ENCODE assay signal across 20 cellular contexts in the genomic region with DNA sequence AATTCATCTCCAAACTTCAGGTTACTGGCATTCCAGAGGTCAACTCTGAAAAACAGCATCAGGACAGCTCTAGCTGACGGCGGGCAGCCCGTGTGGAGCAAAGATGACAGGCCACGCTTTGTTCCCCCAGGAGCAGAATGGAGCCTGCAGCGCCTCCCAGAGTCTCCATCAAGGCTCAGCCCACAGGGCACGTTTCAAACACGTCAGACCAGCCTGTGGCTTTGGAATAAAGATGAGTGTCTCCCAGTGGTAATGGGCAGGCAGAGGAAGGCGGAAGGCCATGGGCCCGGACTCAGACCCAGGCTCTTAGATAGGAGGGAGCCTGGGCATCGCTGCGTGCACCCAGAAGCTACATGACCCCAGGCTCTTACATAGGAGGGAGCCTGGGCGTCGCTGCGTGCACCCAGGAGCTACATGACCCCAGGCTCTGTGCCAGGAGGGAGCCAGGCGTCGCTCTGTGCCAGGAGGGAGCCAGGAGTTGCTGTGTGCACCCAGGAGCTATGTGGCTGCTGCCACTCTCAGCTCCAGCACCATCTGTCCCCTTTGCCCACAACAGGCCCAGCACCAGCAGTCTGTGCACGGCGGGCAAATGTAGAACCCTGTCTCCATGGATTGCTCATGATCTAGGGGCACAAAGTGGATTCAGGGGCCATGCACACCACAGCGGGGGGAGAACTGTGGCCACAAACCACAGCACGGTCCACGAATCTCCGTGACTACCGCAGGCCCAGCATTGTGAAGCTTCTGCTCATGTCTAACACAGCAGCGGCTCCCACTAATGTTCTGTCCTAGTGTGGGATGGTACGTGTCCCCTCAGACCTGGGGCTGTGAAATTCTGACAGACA. TPM values are rescaled to one million over a fixed set of nuclear protein-coding genes. Genes with fewer than 3 reads are reported as not detected.
DNase-seq lines count a peak whose midpoint lies in the region; ATAC-seq and TF ChIP-seq lines count a peak whose summit lies in the region.
"Had no signal": no experiment of that assay in that cellular context is flagged by ENCODE, and none has a peak within 500 bp of the region (broad histone marks: within the 10 kb centered on the region; RNA-seq: fewer than 3 reads in every experiment).

No MANE protein-coding gene starts in this region.

- TF ChIP-seq CTCF in endodermal cell (conservative IDR thresholded peaks at IDR 0.05), result peak; percentile 14
- TF ChIP-seq CTCF in thyroid gland (IDR thresholded peaks at IDR 0.05), result no peak

- H3K27me3 Mint-ChIP-seq in endodermal cell (ENCODE audit: insufficient read depth), result no peaks in the 10 kb centered on the region

- no peak for ATAC-seq in HG03045 (IDR thresholded peaks at IDR 0.05; ENCODE audit: unreplicated experiment)

- no peak for TF ChIP-seq POLR2A in thyroid gland (IDR thresholded peaks at IDR 0.05)

- no peaks in the 10 kb centered on the region for H3K9me3 Mint-ChIP-seq in endodermal cell

- no peak overlapping the region for H3K9ac ChIP-seq in endodermal cell (ENCODE audit: extremely low read depth, low read length, poor library complexity, severe bottlenecking)

- intact Hi-C loops in thyroid gland (cut with DNase I), result no loop called here

- no peaks in the 10 kb centered on the region for H3K9me3 ChIP-seq in endodermal cell (ENCODE audit: control insufficient read depth, low read length)
- no peaks in the 10 kb centered on the region for H3K9me3 ChIP-seq in thyroid gland
- H3K9me3 ChIP-seq: ovary, transverse colon had no signal

- no peak overlapping the region for H3K4me3 ChIP-seq in endodermal cell (ENCODE audit: low read length)
- no peak overlapping the region for H3K4me3 ChIP-seq in thyroid gland (replicated peaks in 1 of 3)
- H3K4me3 ChIP-seq: cardiac muscle cell, ovary, skin epidermis, transverse colon had no signal

- H3K36me3 ChIP-seq in endodermal cell (ENCODE audit: control insufficient read depth, insufficient read depth, low read length) (no peaks in the 10 kb centered on the region), thyroid gland (peaks cover 0 to 14% of the 10 kb centered on the region in 2 donors)
- H3K36me3 ChIP-seq: cardiac muscle cell, ovary, transverse colon had no signal

- peak overlapping the region; percentile 2 for H3K27ac Mint-ChIP-seq in endodermal cell

- H3K27me3 ChIP-seq in endodermal cell (ENCODE audit: control insufficient read depth, insufficient read depth, low read length, poor library complexity, severe bottlenecking) (no peaks in the 10 kb centered on the region), thyroid gland (no peaks in the 10 kb centered on the region)
- H3K27me3 ChIP-seq: cardiac muscle cell, ovary, transverse colon had no signal

- peaks cover 15% of the 10 kb centered on the region for H3K36me3 Mint-ChIP-seq in endodermal cell (ENCODE audit: low read depth)

- DNase-seq in NCI-H2107 treated with DMSO at 0.1 percent for 48 hours (lab: John Stamatoyannopoulos, UW; ENCODE audit: unreplicated experiment) (peak; percentile 83), NCI-H2107 (lab: John Stamatoyannopoulos, UW) (no peak), NCI-H1694 treated with DMSO at 0.1 percent for 48 hours (lab: John Stamatoyannopoulos, UW) (peak; percentile 95), endodermal cell (no peak), occipital lobe (lab: John Stamatoyannopoulos, UW) (peak; percentile 31), iPS-NIHi7 (ENCODE audit: extremely low spot score) (no peak), thyroid gland (no peak)
- DNase-seq: 8988T; activated T-cell treated with anti-CD3 and anti-CD28 coated beads, Interleukin-2, amount 50 U/mL, for 48 hours; effector CD4-positive, alpha-beta T cell; Kasumi-1; kidney glomerular epithelial cell; NCI-H1092 treated with DMSO at 0.1 percent for 48 hours; NCI-H748 treated with DMSO at 0.1 percent for 48 hours; ovary; stimulated activated CD4-positive, alpha-beta T cell treated with anti-CD3 and anti-CD28 coated beads, Interleukin-4, amount 100 ng/mL, for 24 hours had no signal

- H3K4me1 ChIP-seq in endodermal cell (ENCODE audit: control insufficient read depth, insufficient read depth, low read length) (peaks cover 6% of the 10 kb centered on the region), thyroid gland (peaks cover 0 to 5% of the 10 kb centered on the region in 2 donors)

- H3K27ac ChIP-seq in endodermal cell (ENCODE audit: low read depth, low read length), result no peak overlapping the region
- H3K27ac ChIP-seq in thyroid gland, result no peak overlapping the region
- H3K27ac ChIP-seq: cardiac muscle cell, ovary, transverse colon had no signal

- H3K4me3 Mint-ChIP-seq in endodermal cell, result no peak overlapping the region

- H3K4me1 Mint-ChIP-seq in endodermal cell, result peaks cover 4% of the 10 kb centered on the region

- 90 to 96% methylated on average over 22 to 25 of the region's 25 CpGs for WGBS in endodermal cell (ENCODE audit: insufficient coverage in 1 of 2, insufficient read length in 1 of 2), 2 experiments
- WGBS in thyroid gland, 2 donors, result 84 to 86% methylated on average over 19 to 21 of the region's 25 CpGs

RNA-seq across cellular contexts. Expression of a gene that starts 47.8 kb away (rescaled TPM):
- under 1 TPM; 0.20 to 0.27 TPM for total RNA-seq in endodermal cell
- polyA plus RNA-seq in endodermal cell (2013, experiment 1 of 2), result 0.14 TPM
- 0.25 TPM for polyA plus RNA-seq in endodermal cell (2013, experiment 2 of 2)
- 0.16 TPM for total RNA-seq in occipital lobe
- total RNA-seq in thyroid gland, result 1 to 10 TPM in 3 of 4 donors, under 1 TPM in 1; 0.67 to 9.4 (median 4.3) TPM
- total RNA-seq: cardiac muscle cell had no signal

Comparison
In these comparisons a context has a peak if more than half of its experiments do, and no peak if none do; other contexts are left out.
1. DNase-seq: peak in NCI-H2107 treated with DMSO at 0.1 percent for 48 hours (single experiment), NCI-H1694 treated with DMSO at 0.1 percent for 48 hours (single experiment) and occipital lobe (single experiment); none in NCI-H2107 (single experiment), endodermal cell (single experiment), iPS-NIHi7 (single experiment) and thyroid gland (0 of 2).